Comparison of ENCODE assay signal across 8 cellular contexts in the genomic region with DNA sequence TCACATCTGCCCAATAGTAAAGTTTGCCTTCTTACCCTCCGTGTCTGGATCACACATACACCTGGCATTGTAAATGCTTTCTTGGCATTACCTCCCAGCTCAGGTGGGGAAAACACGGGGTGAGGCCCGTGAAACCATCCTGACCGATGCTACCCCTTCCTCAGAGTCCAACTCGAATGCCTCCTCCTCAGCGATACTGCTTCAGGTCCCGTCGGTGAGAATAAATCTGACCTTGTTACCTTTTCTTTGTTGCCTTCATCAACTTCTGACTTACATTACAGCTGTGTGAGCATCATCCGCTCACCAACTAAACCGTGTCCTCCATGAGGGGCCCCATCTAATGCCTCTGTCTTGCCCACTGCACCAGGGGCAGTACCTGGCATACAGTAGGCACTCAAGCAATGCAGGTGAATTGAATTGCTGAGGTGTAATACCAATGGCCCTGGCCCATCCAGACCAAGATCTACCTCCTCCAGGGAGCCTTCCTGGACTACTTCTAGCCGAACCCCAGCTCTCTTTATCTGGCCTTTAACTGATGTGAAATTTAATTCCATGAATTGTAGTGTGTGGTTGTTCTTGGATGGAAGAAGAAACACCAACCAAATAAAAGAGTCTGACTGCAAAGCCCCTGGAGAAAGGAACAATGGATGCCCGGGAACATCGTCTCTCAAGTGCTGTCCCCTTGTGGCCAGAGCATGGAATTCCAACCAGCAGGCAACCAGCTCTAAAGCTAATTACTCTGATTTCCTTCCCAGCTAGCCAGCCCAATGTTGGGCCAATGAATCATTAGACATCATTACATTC.
DNase-seq lines count a peak whose midpoint lies in the region; ATAC-seq, FAIRE-seq and TF ChIP-seq lines count a peak whose summit lies in the region.

No MANE protein-coding gene starts in this region.

- DNase-seq in BE2C (peak; percentile 70), GM19239 (ENCODE audit: insufficient read length, low spot score) (peak; percentile 22), NCI-H69 (lab: John Stamatoyannopoulos, UW) (peak; percentile 72), bronchial epithelial cell (ENCODE audit: low read depth) (peak; percentile 53), NCI-H1048 (lab: John Stamatoyannopoulos, UW) (no peak)

- no peaks in the 10 kb centered on the region for H3K36me3 ChIP-seq in BE2C
- H3K36me3 ChIP-seq in bronchial epithelial cell (ENCODE audit: control insufficient read depth, insufficient read depth, low read length) = no peaks in the 10 kb centered on the region
- no peaks in the 10 kb centered on the region for H3K36me3 ChIP-seq in liver (ENCODE audit: control insufficient read depth in 4 of 4, insufficient read depth in 3 of 4, low read depth in 1 of 4, low read length in 3 of 4)

- H3K4me1 ChIP-seq in BE2C (0 out of 2 replicates have a peak, but pooled peaks cover 2% of the 10 kb centered on the region), liver (ENCODE audit: control insufficient read depth in 4 of 4, insufficient read depth in 4 of 4, low read length in 3 of 4) (no peaks in the 10 kb centered on the region)

- H3K9me3 ChIP-seq in BE2C = no peaks in the 10 kb centered on the region
- no peaks in the 10 kb centered on the region for H3K9me3 ChIP-seq in liver (ENCODE audit: control insufficient read depth in 4 of 4, low read length in 3 of 4)

- no peak overlapping the region for H3K9ac ChIP-seq in liver (ENCODE audit: low read depth in 1 of 2, low read length in 2 of 2)

- TF ChIP-seq RAD21 in liver (IDR thresholded peaks at IDR 0.05) = peak; percentile 82 to 83

- TF ChIP-seq CTCF in BE2C (IDR thresholded peaks at IDR 0.05; ENCODE audit: low read depth, low read length) (peak; percentile 99), bronchial epithelial cell (IDR thresholded peaks at IDR 0.05; ENCODE audit: insufficient read depth, low read length, severe bottlenecking) (peak; percentile 89), liver (IDR thresholded peaks at IDR 0.05; ENCODE audit: low read depth, low read length, missing input control) (peak; percentile 83)

- H3K27me3 ChIP-seq in BE2C = no peaks in the 10 kb centered on the region
- peaks cover 2% of the 10 kb centered on the region for H3K27me3 ChIP-seq in bronchial epithelial cell (ENCODE audit: control insufficient read depth, insufficient read depth, low read length)
- no peaks in the 10 kb centered on the region for H3K27me3 ChIP-seq in liver (ENCODE audit: control insufficient read depth in 4 of 4, insufficient read depth in 4 of 4, low read length in 3 of 4)

- ATAC-seq in GM19023 (IDR thresholded peaks at IDR 0.05; ENCODE audit: unreplicated experiment) (no peak), HG03280 (IDR thresholded peaks at IDR 0.05; ENCODE audit: unreplicated experiment) (no peak)

- H3K4me3 ChIP-seq in BE2C (ENCODE audit: low read depth, low read length) (no peak overlapping the region), bronchial epithelial cell (ENCODE audit: low read depth, low read length) (no peak overlapping the region), liver (ENCODE audit: low read depth in 1 of 3, low read length in 3 of 3) (no peak overlapping the region)

- 75% methylated on average over 13 of the region's 13 CpGs for WGBS in liver

- FAIRE-seq in GM19239 (lab: Jason Lieb, UNC) = no peak
- FAIRE-seq in bronchial epithelial cell (lab: Jason Lieb, UNC) = no peak

- H3K27ac ChIP-seq in liver (ENCODE audit: low read depth in 1 of 2, low read length in 2 of 2) = no peak overlapping the region

TF ChIP-seq in liver, 16 proteins besides CTCF, POLR2A, EP300 and RAD21:
- TF ChIP-seq, protein P1, sequence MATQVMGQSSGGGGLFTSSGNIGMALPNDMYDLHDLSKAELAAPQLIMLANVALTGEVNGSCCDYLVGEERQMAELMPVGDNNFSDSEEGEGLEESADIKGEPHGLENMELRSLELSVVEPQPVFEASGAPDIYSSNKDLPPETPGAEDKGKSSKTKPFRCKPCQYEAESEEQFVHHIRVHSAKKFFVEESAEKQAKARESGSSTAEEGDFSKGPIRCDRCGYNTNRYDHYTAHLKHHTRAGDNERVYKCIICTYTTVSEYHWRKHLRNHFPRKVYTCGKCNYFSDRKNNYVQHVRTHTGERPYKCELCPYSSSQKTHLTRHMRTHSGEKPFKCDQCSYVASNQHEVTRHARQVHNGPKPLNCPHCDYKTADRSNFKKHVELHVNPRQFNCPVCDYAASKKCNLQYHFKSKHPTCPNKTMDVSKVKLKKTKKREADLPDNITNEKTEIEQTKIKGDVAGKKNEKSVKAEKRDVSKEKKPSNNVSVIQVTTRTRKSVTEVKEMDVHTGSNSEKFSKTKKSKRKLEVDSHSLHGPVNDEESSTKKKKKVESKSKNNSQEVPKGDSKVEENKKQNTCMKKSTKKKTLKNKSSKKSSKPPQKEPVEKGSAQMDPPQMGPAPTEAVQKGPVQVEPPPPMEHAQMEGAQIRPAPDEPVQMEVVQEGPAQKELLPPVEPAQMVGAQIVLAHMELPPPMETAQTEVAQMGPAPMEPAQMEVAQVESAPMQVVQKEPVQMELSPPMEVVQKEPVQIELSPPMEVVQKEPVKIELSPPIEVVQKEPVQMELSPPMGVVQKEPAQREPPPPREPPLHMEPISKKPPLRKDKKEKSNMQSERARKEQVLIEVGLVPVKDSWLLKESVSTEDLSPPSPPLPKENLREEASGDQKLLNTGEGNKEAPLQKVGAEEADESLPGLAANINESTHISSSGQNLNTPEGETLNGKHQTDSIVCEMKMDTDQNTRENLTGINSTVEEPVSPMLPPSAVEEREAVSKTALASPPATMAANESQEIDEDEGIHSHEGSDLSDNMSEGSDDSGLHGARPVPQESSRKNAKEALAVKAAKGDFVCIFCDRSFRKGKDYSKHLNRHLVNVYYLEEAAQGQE (IDR thresholded peaks at IDR 0.05) = no peak
- TF ChIP-seq, protein P2, sequence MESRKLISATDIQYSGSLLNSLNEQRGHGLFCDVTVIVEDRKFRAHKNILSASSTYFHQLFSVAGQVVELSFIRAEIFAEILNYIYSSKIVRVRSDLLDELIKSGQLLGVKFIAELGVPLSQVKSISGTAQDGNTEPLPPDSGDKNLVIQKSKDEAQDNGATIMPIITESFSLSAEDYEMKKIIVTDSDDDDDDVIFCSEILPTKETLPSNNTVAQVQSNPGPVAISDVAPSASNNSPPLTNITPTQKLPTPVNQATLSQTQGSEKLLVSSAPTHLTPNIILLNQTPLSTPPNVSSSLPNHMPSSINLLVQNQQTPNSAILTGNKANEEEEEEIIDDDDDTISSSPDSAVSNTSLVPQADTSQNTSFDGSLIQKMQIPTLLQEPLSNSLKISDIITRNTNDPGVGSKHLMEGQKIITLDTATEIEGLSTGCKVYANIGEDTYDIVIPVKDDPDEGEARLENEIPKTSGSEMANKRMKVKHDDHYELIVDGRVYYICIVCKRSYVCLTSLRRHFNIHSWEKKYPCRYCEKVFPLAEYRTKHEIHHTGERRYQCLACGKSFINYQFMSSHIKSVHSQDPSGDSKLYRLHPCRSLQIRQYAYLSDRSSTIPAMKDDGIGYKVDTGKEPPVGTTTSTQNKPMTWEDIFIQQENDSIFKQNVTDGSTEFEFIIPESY (IDR thresholded peaks at IDR 0.05) = no peak
- TF ChIP-seq JUND (IDR thresholded peaks at IDR 0.05) (no peak), NR2F2 (IDR thresholded peaks at IDR 0.05) (no peak), HNF4G (IDR thresholded peaks at IDR 0.05) (no peak), GABPA (IDR thresholded peaks at IDR 0.05 in 1 of 2, conservative IDR thresholded peaks at IDR 0.05 in 1 of 2) (no peak), TAF1 (conservative IDR thresholded peaks at IDR 0.05) (no peak), FOXA2 (IDR thresholded peaks at IDR 0.05) (no peak), FOXA1 (IDR thresholded peaks at IDR 0.05) (no peak), HNF4A (conservative IDR thresholded peaks at IDR 0.05) (no peak), SP1 (IDR thresholded peaks at IDR 0.05) (no peak), YY1 (IDR thresholded peaks at IDR 0.05) (no peak), EGR1 (IDR thresholded peaks at IDR 0.05; ENCODE audit: low read depth in 2 of 2) (no peak), RXRA (IDR thresholded peaks at IDR 0.05) (no peak)
- TF ChIP-seq, protein P3, sequence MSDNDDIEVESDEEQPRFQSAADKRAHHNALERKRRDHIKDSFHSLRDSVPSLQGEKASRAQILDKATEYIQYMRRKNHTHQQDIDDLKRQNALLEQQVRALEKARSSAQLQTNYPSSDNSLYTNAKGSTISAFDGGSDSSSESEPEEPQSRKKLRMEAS (IDR thresholded peaks at IDR 0.05) = no peak
- TF ChIP-seq, protein P4, sequence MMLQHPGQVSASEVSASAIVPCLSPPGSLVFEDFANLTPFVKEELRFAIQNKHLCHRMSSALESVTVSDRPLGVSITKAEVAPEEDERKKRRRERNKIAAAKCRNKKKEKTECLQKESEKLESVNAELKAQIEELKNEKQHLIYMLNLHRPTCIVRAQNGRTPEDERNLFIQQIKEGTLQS (IDR thresholded peaks at IDR 0.05) = no peak
